9 cellular contexts compared by ENCODE assay signal in the genomic region with DNA sequence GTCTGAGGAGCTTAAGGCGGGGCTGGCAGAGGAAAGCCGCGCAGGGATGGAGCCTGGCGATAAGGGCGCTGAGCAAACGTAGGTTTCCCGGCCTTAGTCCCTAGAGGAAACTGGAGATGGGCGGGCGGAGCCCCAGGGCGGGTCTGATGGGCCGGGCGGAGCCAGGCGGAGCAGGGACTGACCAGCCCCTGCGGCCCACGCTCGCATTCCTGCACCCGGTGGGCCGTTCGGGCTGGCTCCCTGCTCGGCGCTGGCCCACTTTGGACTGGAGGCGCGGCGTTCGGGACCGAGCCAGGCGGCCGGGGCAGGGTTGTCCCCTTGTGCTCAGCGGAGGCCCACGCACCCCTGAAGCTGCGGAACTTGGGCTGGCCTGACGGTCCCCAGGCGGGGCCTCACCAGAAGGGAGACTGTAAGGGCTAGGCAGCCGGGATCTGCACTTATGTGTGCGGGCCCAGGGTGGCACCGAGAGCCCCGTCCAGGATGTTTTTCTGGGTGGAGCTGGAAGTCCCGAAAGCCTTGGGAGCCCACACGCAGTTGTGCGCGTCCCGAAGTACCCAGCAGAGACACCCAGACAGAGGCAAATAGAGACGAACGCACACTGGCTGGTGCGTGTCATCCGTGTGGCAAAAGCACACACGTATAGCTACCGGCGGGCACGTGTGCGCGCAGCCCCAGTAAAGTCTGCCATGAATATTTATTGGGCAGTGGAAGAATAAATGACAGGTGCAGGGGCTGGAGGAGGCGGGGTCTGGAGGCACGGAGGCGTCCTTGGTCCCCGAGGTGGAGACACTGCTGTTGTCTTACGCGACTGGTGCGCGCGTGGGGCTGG. TPM values are rescaled to one million over a fixed set of nuclear protein-coding genes. Genes with fewer than 3 reads are reported as not detected.
DNase-seq lines count a peak whose midpoint lies in the region; ATAC-seq and TF ChIP-seq lines count a peak whose summit lies in the region.
"Had no signal": no experiment of that assay in that cellular context is flagged by ENCODE, and none has a peak within 500 bp of the region (broad histone marks: within the 10 kb centered on the region; RNA-seq: fewer than 3 reads in every experiment).

No MANE protein-coding gene starts in this region.

- H3K27ac Mint-ChIP-seq in immature natural killer cell: peak overlapping the region in 1 of 6 donors; percentile 40

- no peaks in the 10 kb centered on the region for H3K36me3 ChIP-seq in brain microvascular endothelial cell (replicated peaks)
- no peaks in the 10 kb centered on the region for H3K36me3 ChIP-seq in spleen

- intact Hi-C loops in spleen (cut with DNase I; ENCODE audit: low total_unique reads): no loop called here

- peak overlapping the region; percentile 82 to 91 (median 88) for H3K4me3 Mint-ChIP-seq in immature natural killer cell

- H3K4me1 ChIP-seq in spleen: peaks cover 25 to 45% (median 37%) of the 10 kb centered on the region in 6 donors

- 1 to 2% (median 1%) methylated on average over 42 to 61 of the region's 61 CpGs for WGBS in spleen, 5 donors

- H3K9me3 Mint-ChIP-seq in immature natural killer cell: no peaks in the 10 kb centered on the region

- H3K36me3 Mint-ChIP-seq in immature natural killer cell: no peaks in the 10 kb centered on the region

- H3K27ac ChIP-seq in brain microvascular endothelial cell: no peak overlapping the region
- H3K27ac ChIP-seq in spleen: peak overlapping the region in 6 of 8 donors; percentile 8 to 69 (median 48)

- H3K27me3 Mint-ChIP-seq in immature natural killer cell (ENCODE audit: low read depth in 3 of 3): peaks cover 11 to 21% (median 14%) of the 10 kb centered on the region in 3 donors

- H3K27me3 ChIP-seq in brain microvascular endothelial cell (replicated peaks): peaks cover 38% of the 10 kb centered on the region
- H3K27me3 ChIP-seq in spleen (replicated peaks in 1 of 7): peaks cover 3 to 70% (median 34%) of the 10 kb centered on the region in 7 donors

- TF ChIP-seq CTCF in brain microvascular endothelial cell (IDR thresholded peaks at IDR 0.05; ENCODE audit: low read depth, low read length, missing control alignments) (no peak), spleen (IDR thresholded peaks at IDR 0.05 in 8 of 11, conservative IDR thresholded peaks at IDR 0.05 in 3 of 11) (no peak)

- DNase-seq in DMS79 treated with DMSO at 0.1 percent for 48 hours (lab: John Stamatoyannopoulos, UW) (peak; percentile 14), DMS79 (lab: John Stamatoyannopoulos, UW) (no peak), NCI-H226 (peak; percentile 93), brain microvascular endothelial cell (peak; percentile 16), immature natural killer cell (no peak), spleen (peak; percentile 87), KG1 (lab: John Stamatoyannopoulos, UW) (no peak)

- TF ChIP-seq POLR2A in spleen (IDR thresholded peaks at IDR 0.05): no peak

- H3K4me1 Mint-ChIP-seq in immature natural killer cell: peaks cover 17 to 23% of the 10 kb centered on the region in 2 donors

- in situ Hi-C loops in brain microvascular endothelial cell (cut with HindIII; ENCODE audit: low pct_ligation_motif_present, low sequenced_read_pairs): no loop called here

- H3K4me3 ChIP-seq in brain microvascular endothelial cell (ENCODE audit: low read depth, low read length): peak overlapping the region; percentile 48
- peak overlapping the region; percentile 16 to 73 (median 44) for H3K4me3 ChIP-seq in spleen

- no peaks in the 10 kb centered on the region for H3K9me3 ChIP-seq in spleen

- ATAC-seq in GM21717 (IDR thresholded peaks at IDR 0.05; ENCODE audit: unreplicated experiment): no peak

RNA-seq across cellular contexts. Expression of gene PYDC1, which starts 1.4 kb away (rescaled TPM):
- not detected for polyA plus RNA-seq in immature natural killer cell
- total RNA-seq in spleen: not detected
- polyA plus RNA-seq in spleen: 1 to 10 TPM in 1 of 3 donors, under 1 TPM in 1, not detected in 1; 0.72 to 2.7 TPM
- total RNA-seq: activated CD8-positive, alpha-beta memory T cell treated with anti-CD3 and anti-CD28 coated beads for 36 hours had no signal

RNA-seq across cellular contexts. Expression of gene TRIM72, which starts 1.6 kb away (rescaled TPM):
- polyA plus RNA-seq in immature natural killer cell: not detected
- under 1 TPM in 4 of 7 donors, not detected in 3; 0.05 to 0.26 (median 0.15) TPM for total RNA-seq in spleen
- under 1 TPM; 0.06 to 0.15 (median 0.09) TPM for polyA plus RNA-seq in spleen
- total RNA-seq: activated CD8-positive, alpha-beta memory T cell treated with anti-CD3 and anti-CD28 coated beads for 36 hours had no signal

RNA-seq across cellular contexts. Expression of gene PYCARD, which starts 12.9 kb away (rescaled TPM):
- polyA plus RNA-seq in immature natural killer cell: 100 to 1,000 TPM in 2 of 3 donors, 10 to 100 TPM in 1; 91.2 to 133 (median 118) TPM
- 100 to 1,000 TPM in 2 of 7 donors, 10 to 100 TPM in 5; 68.0 to 135 (median 90.1) TPM for total RNA-seq in spleen
- polyA plus RNA-seq in spleen: 100 to 1,000 TPM; 109 to 117 (median 114) TPM

RNA-seq across cellular contexts. Expression of gene FUS, which starts 35.6 kb away (rescaled TPM):
- polyA plus RNA-seq in immature natural killer cell: 100 to 1,000 TPM in 1 of 3 donors, 10 to 100 TPM in 2; 73.4 to 169 (median 87.4) TPM
- total RNA-seq in spleen: 100 to 1,000 TPM; 119 to 474 (median 284) TPM
- polyA plus RNA-seq in spleen: 100 to 1,000 TPM; 225 to 694 (median 516) TPM

RNA-seq across cellular contexts. Expression of gene ITGAM, which starts 44.3 kb away (rescaled TPM):
- polyA plus RNA-seq in immature natural killer cell: 100 to 1,000 TPM in 1 of 3 donors, 10 to 100 TPM in 2; 70.6 to 186 (median 89.3) TPM
- 100 to 1,000 TPM in 2 of 7 donors, 10 to 100 TPM in 5; 38.5 to 154 (median 77.7) TPM for total RNA-seq in spleen
- polyA plus RNA-seq in spleen: 10 to 100 TPM in 2 of 3 donors, 1 to 10 TPM in 1; 4.3 to 14.9 (median 11.8) TPM

Comparison
In these comparisons a context has a peak if more than half of its experiments do, and no peak if none do; other contexts are left out.
1. DNase-seq: peak in DMS79 treated with DMSO at 0.1 percent for 48 hours (single experiment), NCI-H226 (single experiment), brain microvascular endothelial cell (single experiment) and spleen (single experiment); none in DMS79 (single experiment), immature natural killer cell (0 of 3) and KG1 (single experiment).